Comparison of ENCODE assay signal across 8 cellular contexts in the genomic region with DNA sequence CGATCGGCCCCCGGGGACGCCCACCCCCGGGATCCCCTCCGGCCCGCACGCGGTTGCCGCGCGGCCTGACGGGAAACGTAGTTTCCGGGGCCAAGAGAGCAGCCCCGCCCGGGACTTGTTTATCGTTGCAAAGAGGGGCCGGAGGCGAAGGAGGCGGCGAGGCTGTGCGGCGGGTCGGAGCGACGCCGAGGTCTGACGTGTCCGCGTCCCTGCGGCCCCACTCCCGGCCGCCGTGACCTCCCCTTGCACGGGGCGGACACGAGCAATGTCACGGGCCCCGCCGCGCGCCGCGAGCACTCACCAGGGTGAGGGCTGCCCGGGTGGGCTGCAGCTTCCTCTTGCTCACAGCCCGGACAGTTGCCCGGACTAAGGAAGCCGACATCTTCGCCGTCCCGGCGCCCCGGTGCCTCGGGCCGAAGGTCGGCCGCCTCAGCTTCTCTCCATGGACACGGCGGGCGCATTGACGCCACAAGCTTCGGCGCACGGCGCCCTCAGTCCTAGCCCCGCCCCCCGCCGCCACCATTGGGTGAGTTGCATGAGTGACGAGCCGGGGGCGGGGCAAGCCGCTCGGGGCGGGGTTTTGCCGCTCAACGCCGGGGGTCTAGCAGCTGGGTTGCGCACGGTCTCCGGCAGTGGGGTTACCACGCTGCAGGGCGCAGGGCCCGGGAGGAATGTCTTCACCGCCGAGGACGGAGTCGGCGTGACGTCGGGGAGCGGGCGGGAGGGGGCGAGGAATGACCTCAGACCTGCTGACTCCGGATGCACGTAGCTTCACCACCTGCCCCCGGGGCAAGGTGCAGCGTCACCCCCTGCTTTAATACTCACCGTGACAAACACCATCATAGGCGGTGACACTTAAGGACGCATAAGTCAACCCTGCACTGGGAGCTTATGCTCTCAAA.
DNase-seq lines count a peak whose midpoint lies in the region; ATAC-seq and TF ChIP-seq lines count a peak whose summit lies in the region.

A gene (minus strand): TSS at position 462 of the 902 bp plus-strand sequence. CDS start 80 bp downstream, at position 382.

- DNase-seq in AG09319 (ENCODE audit: extremely low read depth, low read depth) (peak; percentile 73), NCI-H345 (lab: John Stamatoyannopoulos, UW) (peak; percentile 93), iris pigment epithelial cell (ENCODE audit: low read depth) (peak; percentile 93)
- peak; percentile 95 for DNase-seq in activated CD4-positive, CD25-positive, alpha-beta regulatory T cell treated with anti-CD3 and anti-CD28 coated beads, Interleukin-2, amount 50 U/mL, for 16 hours (ENCODE audit: low read depth, low spot score)
- peak; percentile 98 for DNase-seq in central memory CD4-positive, alpha-beta T cell
- peak; percentile 100 for DNase-seq in stimulated activated CD4-positive, alpha-beta T cell treated with anti-CD3 and anti-CD28 coated beads, Interleukin-12 subunit alpha, Interleukin-12 subunit beta, amount 100 ng/mL, for 4 hours

- TF ChIP-seq CTCF in AG09319 (IDR thresholded peaks at IDR 0.05; ENCODE audit: low read depth, low read length), result no peak

- ATAC-seq in GM19025 (IDR thresholded peaks at IDR 0.05; ENCODE audit: low read depth, unreplicated experiment), result peak; percentile 84
- ATAC-seq in HG03280 (IDR thresholded peaks at IDR 0.05; ENCODE audit: unreplicated experiment), result peak; percentile 80

Comparison
In these comparisons a context has a peak if more than half of its experiments do, and no peak if none do; other contexts are left out.
1. Peak in every context shown above with its lines: DNase-seq and ATAC-seq.